In genomic region chr22:45478108-45478771, GRCh38 we compare ENCODE assay signal across 14 cellular contexts. TPM values are rescaled to one million over a fixed set of nuclear protein-coding genes. Genes with fewer than 3 reads are reported as not detected.
DNase-seq lines count a peak whose midpoint lies in the region; ATAC-seq and TF ChIP-seq lines count a peak whose summit lies in the region.
"Had no signal": no experiment of that assay in that cellular context is flagged by ENCODE, and none has a peak within 500 bp of the region (broad histone marks: within the 10 kb centered on the region; RNA-seq: fewer than 3 reads in every experiment).

No MANE protein-coding gene starts in this region.

- H2BK12ac ChIP-seq in trophoblast cell (ENCODE audit: low read length): peak overlapping the region; percentile 64

- H3K4me3 Mint-ChIP-seq in Caco-2 (ENCODE audit: unreplicated experiment): peak overlapping the region; percentile 39
- H3K4me3 Mint-ChIP-seq in activated CD4-positive, alpha-beta T cell treated with anti-CD3 and anti-CD28 coated beads, Interleukin-2, amount 10 ng/mL, durations not matched to agents 7 days and 5 days: no peak overlapping the region
- no peak overlapping the region for H3K4me3 Mint-ChIP-seq in activated CD8-positive, alpha-beta T cell treated with anti-CD3 and anti-CD28 coated beads for 36 hours
- H3K4me3 Mint-ChIP-seq: CD4-positive, alpha-beta memory T cell; nephron progenitor cell; stimulated activated naive CD8-positive, alpha-beta T cell treated with anti-CD3 and anti-CD28 coated beads, Interleukin-15, Interleukin-2, amounts not matched to agents 100 ng/mL and 50 ng/mL, for 24 hours had no signal

- peak overlapping the region; percentile 65 for H3K27ac Mint-ChIP-seq in Caco-2 (ENCODE audit: unreplicated experiment)
- H3K27ac Mint-ChIP-seq in activated CD4-positive, alpha-beta T cell treated with anti-CD3 and anti-CD28 coated beads, Interleukin-2, amount 10 ng/mL, durations not matched to agents 7 days and 5 days: no peak overlapping the region
- no peak overlapping the region for H3K27ac Mint-ChIP-seq in activated CD8-positive, alpha-beta T cell treated with anti-CD3 and anti-CD28 coated beads for 36 hours
- H3K27ac Mint-ChIP-seq: CD4-positive, alpha-beta memory T cell; nephron progenitor cell; stimulated activated naive CD8-positive, alpha-beta T cell treated with anti-CD3 and anti-CD28 coated beads, Interleukin-15, Interleukin-2, amounts not matched to agents 100 ng/mL and 50 ng/mL, for 24 hours had no signal

- peaks cover 16% of the 10 kb centered on the region for H3K79me1 ChIP-seq in trophoblast cell (ENCODE audit: low read length)

- H4K8ac ChIP-seq in trophoblast cell (ENCODE audit: low read depth, low read length): no peak overlapping the region

- H3K4me1 ChIP-seq in Caco-2: peaks cover 70% of the 10 kb centered on the region
- peaks cover 4 to 12% of the 10 kb centered on the region in 2 experiments for H3K4me1 ChIP-seq in trophoblast cell (ENCODE audit: control insufficient read depth in 1 of 2, insufficient read depth in 2 of 2, low read length in 2 of 2)

- no peak overlapping the region for H2BK120ac ChIP-seq in trophoblast cell (ENCODE audit: insufficient read depth, low read length, poor library complexity)

- H3K4me1 Mint-ChIP-seq in Caco-2 (ENCODE audit: low read depth, unreplicated experiment): peaks cover 33% of the 10 kb centered on the region
- no peaks in the 10 kb centered on the region for H3K4me1 Mint-ChIP-seq in activated CD4-positive, alpha-beta T cell treated with anti-CD3 and anti-CD28 coated beads, Interleukin-2, amount 10 ng/mL, durations not matched to agents 7 days and 5 days
- no peaks in the 10 kb centered on the region for H3K4me1 Mint-ChIP-seq in activated CD8-positive, alpha-beta T cell treated with anti-CD3 and anti-CD28 coated beads for 36 hours (ENCODE audit: low read depth)
- H3K4me1 Mint-ChIP-seq: CD4-positive, alpha-beta memory T cell had no signal

- peak; percentile 78 to 88 for DNase-seq in Caco-2
- peak; percentile 32 for DNase-seq in NCI-H69 (lab: John Stamatoyannopoulos, UW)
- DNase-seq in fibroblast of gingiva (ENCODE audit: low read depth): peak; percentile 99
- DNase-seq in trophoblast cell: peak; percentile 67 to 85
- DNase-seq in activated CD4-positive, alpha-beta T cell treated with anti-CD3 and anti-CD28 coated beads, Interleukin-2, amount 10 ng/mL, durations not matched to agents 7 days and 5 days: no peak
- no peak for DNase-seq in activated CD8-positive, alpha-beta T cell treated with anti-CD3 and anti-CD28 coated beads for 36 hours
- no peak for DNase-seq in NOMO-1 (lab: John Stamatoyannopoulos, UW; ENCODE audit: unreplicated experiment in 2 of 2)
- no peak for DNase-seq in central memory CD4-positive, alpha-beta T cell
- DNase-seq: activated CD4-positive, CD25-positive, alpha-beta regulatory T cell treated with anti-CD3 and anti-CD28 coated beads, Interleukin-2, amount 50 U/mL, for 72 hours; CD4-positive, alpha-beta memory T cell; MV-4-11; nephron progenitor cell; stimulated activated CD4-positive, alpha-beta T cell treated with anti-CD3 and anti-CD28 coated beads, Interleukin-2, amount 100 ng/mL, for 24 hours had no signal

- H4K12ac ChIP-seq in trophoblast cell (ENCODE audit: low read depth, low read length): no peak overlapping the region

- no TSS peak for BruUV-seq in Caco-2 (replicated peaks; lab: Mats Ljungman, UMichigan)

- no peaks in the 10 kb centered on the region for H3K27me3 Mint-ChIP-seq in Caco-2 (ENCODE audit: insufficient read depth, unreplicated experiment)
- H3K27me3 Mint-ChIP-seq in activated CD4-positive, alpha-beta T cell treated with anti-CD3 and anti-CD28 coated beads, Interleukin-2, amount 10 ng/mL, durations not matched to agents 7 days and 5 days: peaks cover 6% of the 10 kb centered on the region
- peaks cover 2% of the 10 kb centered on the region for H3K27me3 Mint-ChIP-seq in activated CD8-positive, alpha-beta T cell treated with anti-CD3 and anti-CD28 coated beads for 36 hours

- H3K36me3 Mint-ChIP-seq in Caco-2 (ENCODE audit: insufficient read depth, unreplicated experiment): peaks cover 31% of the 10 kb centered on the region
- no peaks in the 10 kb centered on the region for H3K36me3 Mint-ChIP-seq in activated CD4-positive, alpha-beta T cell treated with anti-CD3 and anti-CD28 coated beads, Interleukin-2, amount 10 ng/mL, durations not matched to agents 7 days and 5 days (ENCODE audit: low read depth)
- H3K36me3 Mint-ChIP-seq in activated CD8-positive, alpha-beta T cell treated with anti-CD3 and anti-CD28 coated beads for 36 hours (ENCODE audit: low read depth): no peaks in the 10 kb centered on the region
- H3K36me3 Mint-ChIP-seq: CD4-positive, alpha-beta memory T cell had no signal

- no peak overlapping the region for H3K4me3 ChIP-seq in Caco-2 (ENCODE audit: low read depth, low read length)
- no peak overlapping the region for H3K4me3 ChIP-seq in trophoblast cell (ENCODE audit: low read depth, low read length)

- H2AFZ ChIP-seq in trophoblast cell (ENCODE audit: insufficient read depth, low read length, poor library complexity): no peak overlapping the region

- H3K9me3 ChIP-seq in Caco-2 (peaks cover 12% of the 10 kb centered on the region), trophoblast cell (ENCODE audit: insufficient read depth, low read depth, low read length) (peaks cover 2% of the 10 kb centered on the region)

- no peak overlapping the region for H3K9ac ChIP-seq in trophoblast cell (ENCODE audit: low read length)

- H3K27me3 ChIP-seq in Caco-2 (replicated peaks; ENCODE audit: control insufficient read depth, insufficient read depth, low read length) (no peaks in the 10 kb centered on the region), trophoblast cell (ENCODE audit: insufficient read depth, low read length) (no peaks in the 10 kb centered on the region)

- no peak overlapping the region for H4K91ac ChIP-seq in trophoblast cell (ENCODE audit: low read depth, low read length)

- POLR2A ChIA-PET in Caco-2 (lab: Charles Lee): no interaction called here
- POLR2A ChIA-PET in activated CD4-positive, alpha-beta T cell treated with anti-CD3 and anti-CD28 coated beads, Interleukin-2, amount 10 ng/mL, durations not matched to agents 7 days and 5 days (lab: Charles Lee): no interaction called here
- POLR2A ChIA-PET in activated CD8-positive, alpha-beta T cell treated with anti-CD3 and anti-CD28 coated beads for 36 hours (lab: Charles Lee): no interaction called here

- H3K14ac ChIP-seq in trophoblast cell (ENCODE audit: low read length): no peak overlapping the region

- no peak overlapping the region for H3K4ac ChIP-seq in trophoblast cell (ENCODE audit: low read depth, low read length)

- H3K9me3 Mint-ChIP-seq in Caco-2 (ENCODE audit: unreplicated experiment): peaks cover under 1% of the 10 kb centered on the region
- H3K9me3 Mint-ChIP-seq in activated CD4-positive, alpha-beta T cell treated with anti-CD3 and anti-CD28 coated beads, Interleukin-2, amount 10 ng/mL, durations not matched to agents 7 days and 5 days: no peaks in the 10 kb centered on the region
- H3K9me3 Mint-ChIP-seq in activated CD8-positive, alpha-beta T cell treated with anti-CD3 and anti-CD28 coated beads for 36 hours: no peaks in the 10 kb centered on the region

- no peak for ATAC-seq in activated CD8-positive, alpha-beta T cell treated with anti-CD3 and anti-CD28 coated beads for 36 hours

- no CpG with 5 or more reads among the region's 11 CpGs for WGBS in trophoblast cell (ENCODE audit: extremely low coverage, insufficient coverage, insufficient read length)

- no peak overlapping the region for H3K27ac ChIP-seq in trophoblast cell (ENCODE audit: low read depth, low read length)

- H3K18ac ChIP-seq in trophoblast cell (ENCODE audit: low read length): no peak overlapping the region

- no peaks in the 10 kb centered on the region for H3K79me2 ChIP-seq in trophoblast cell (ENCODE audit: control insufficient read depth, insufficient read depth, low read length, poor library complexity)

- H3K4me2 ChIP-seq in trophoblast cell (ENCODE audit: low read length): no peak overlapping the region

- CTCF ChIA-PET in Caco-2 (lab: Charles Lee): no interaction called here
- CTCF ChIA-PET in activated CD4-positive, alpha-beta T cell treated with anti-CD3 and anti-CD28 coated beads, Interleukin-2, amount 10 ng/mL, durations not matched to agents 7 days and 5 days (lab: Charles Lee): no interaction called here
- CTCF ChIA-PET in activated CD8-positive, alpha-beta T cell treated with anti-CD3 and anti-CD28 coated beads for 36 hours (lab: Charles Lee): no interaction called here

- H2AK5ac ChIP-seq in trophoblast cell (ENCODE audit: low read length): no peak overlapping the region

- H3K23ac ChIP-seq in trophoblast cell (ENCODE audit: low read length): no peak overlapping the region

- no peak overlapping the region for H2BK5ac ChIP-seq in trophoblast cell (ENCODE audit: low read depth, low read length, poor library complexity)

- H3K36me3 ChIP-seq in Caco-2 (ENCODE audit: control insufficient read depth, insufficient read depth, low read length) (no peaks in the 10 kb centered on the region), trophoblast cell (ENCODE audit: control insufficient read depth in 1 of 2, insufficient read depth in 2 of 2, low read length in 2 of 2) (no peaks in the 10 kb centered on the region)

- intact Hi-C loops in Caco-2 (cut with micrococcal nuclease; ENCODE audit: unreplicated experiment): loop anchor here (1.0 kb wide), 1 partner anchor 34 kb away; no protein-coding TSS in a partner anchor
- intact Hi-C loops in activated CD8-positive, alpha-beta T cell treated with anti-CD3 and anti-CD28 coated beads for 36 hours (cut with micrococcal nuclease): no loop called here

- no peak for TF ChIP-seq CTCF in Caco-2 (IDR thresholded peaks at IDR 0.05; ENCODE audit: insufficient read depth in 1 of 2, low read depth in 1 of 2, low read length in 1 of 2, severe bottlenecking in 1 of 2, unreplicated experiment in 1 of 2)
- TF ChIP-seq CTCF in activated CD8-positive, alpha-beta T cell treated with anti-CD3 and anti-CD28 coated beads for 36 hours (IDR thresholded peaks at IDR 0.05): no peak

RNA-seq across cellular contexts. Expression of gene FBLN1, which starts 24.4 kb away (rescaled TPM):
- 510 and 519 TPM in 2 replicates for total RNA-seq in Caco-2 (2022)
- 1,067 and 1,077 TPM in 2 replicates for polyA plus RNA-seq in trophoblast cell (2013)
- not detected for total RNA-seq in activated CD4-positive, alpha-beta T cell treated with anti-CD3 and anti-CD28 coated beads, Interleukin-2, amount 10 ng/mL, durations not matched to agents 7 days and 5 days
- under 1 TPM in 1 of 2 experiments, not detected in 1; 0.56 TPM for total RNA-seq in activated CD8-positive, alpha-beta T cell treated with anti-CD3 and anti-CD28 coated beads for 36 hours
- total RNA-seq: CD4-positive, alpha-beta memory T cell had no signal
- polyA plus RNA-seq: CD4-positive, alpha-beta memory T cell had no signal

Comparison
In these comparisons a context has a peak if more than half of its experiments do, and no peak if none do; other contexts are left out.
1. DNase-seq: peak in Caco-2 (2 of 2), NCI-H69 (single experiment), fibroblast of gingiva (single experiment) and trophoblast cell (2 of 2); none in activated CD4-positive, alpha-beta T cell treated with anti-CD3 and anti-CD28 coated beads, Interleukin-2, amount 10 ng/mL, durations not matched to agents 7 days and 5 days (single experiment), activated CD8-positive, alpha-beta T cell treated with anti-CD3 and anti-CD28 coated beads for 36 hours (single experiment), NOMO-1 (0 of 2) and central memory CD4-positive, alpha-beta T cell (single experiment).
2. RNA of gene FBLN1, which starts 24.4 kb away (total RNA-seq): 510 to 519 TPM in Caco-2; 0.56 TPM in activated CD8-positive, alpha-beta T cell treated with anti-CD3 and anti-CD28 coated beads for 36 hours and not detected in activated CD4-positive, alpha-beta T cell treated with anti-CD3 and anti-CD28 coated beads, Interleukin-2, amount 10 ng/mL, durations not matched to agents 7 days and 5 days; every median in the first group is over 100 times any median in the second.